ENCODE assay signal across 16 cellular contexts in genomic region chr17:16962804-16963203, GRCh38. TPM values are rescaled to one million over a fixed set of nuclear protein-coding genes. Genes with fewer than 3 reads are reported as not detected.
A peak's percentile ranks its signal among the peaks of the same experiment; 100 is the strongest.
DNase-seq lines count a peak whose midpoint lies in the region; TF ChIP-seq lines count a peak whose summit lies in the region.
"Had no signal": no experiment of that assay in that cellular context is flagged by ENCODE, and none has a peak within 500 bp of the region (broad histone marks: within the 10 kb centered on the region; RNA-seq: fewer than 3 reads in every experiment).

No MANE protein-coding gene starts in this region.

- BruUV-seq in Calu3 (replicated peaks; lab: Mats Ljungman, UMichigan) = no TSS peak

- H2BK15ac ChIP-seq in H9 (ENCODE audit: low read depth, low read length) = no peak overlapping the region

- H2BK5ac ChIP-seq in H9 (ENCODE audit: insufficient read length, low read length) = no peak overlapping the region

- peaks cover 42% of the 10 kb centered on the region for H3K27me3 Mint-ChIP-seq in Calu3 (ENCODE audit: unreplicated experiment)
- H3K27me3 Mint-ChIP-seq in H9 (ENCODE audit: low read depth) = no peaks in the 10 kb centered on the region; the same call in none of the 2 replicates
- H3K27me3 Mint-ChIP-seq in activated naive CD4-positive, alpha-beta T cell treated with anti-CD3 and anti-CD28 coated beads for 36 hours (ENCODE audit: low read depth) = no peaks in the 10 kb centered on the region

- no peak overlapping the region for H3K4ac ChIP-seq in H9 (ENCODE audit: low read depth, low read length)

- no peak overlapping the region for H3K14ac ChIP-seq in H9 (ENCODE audit: insufficient read depth, low read length)

- H2BK12ac ChIP-seq in H9 (ENCODE audit: insufficient read length, low read depth, low read length) = no peak overlapping the region

- peak; percentile 13 for DNase-seq in Calu3
- peak; percentile 31 for DNase-seq in H9
- DNase-seq in RPMI7951 (ENCODE audit: low read depth) = peak; percentile 64
- DNase-seq in kidney tubule cell (ENCODE audit: low spot score) = peak; percentile 17
- DNase-seq in cerebellar nuclear complex (lab: John Stamatoyannopoulos, UW) = no peak
- DNase-seq in OCI-M1 (lab: John Stamatoyannopoulos, UW) = no peak
- no peak for DNase-seq in NCI-H1417 (lab: John Stamatoyannopoulos, UW)
- DNase-seq in activated naive CD4-positive, alpha-beta T cell treated with anti-CD3 and anti-CD28 coated beads for 36 hours = no peak
- DNase-seq: activated CD4-positive, alpha-beta T cell treated with anti-CD3 and anti-CD28 coated beads, Interleukin-2, amount 10 ng/mL, durations not matched to agents 24 days and 14 days; CD8-positive, alpha-beta T cell; NCI-H2029 treated with DMSO at 0.1 percent for 48 hours; substantia nigra had no signal

- H3K4me2 ChIP-seq in H9 (ENCODE audit: insufficient read depth, insufficient read length, low read length) = no peak overlapping the region

- H3K9me3 ChIP-seq in H9 (ENCODE audit: control insufficient read depth, low read depth, low read length) = no peaks in the 10 kb centered on the region

- intact Hi-C loops in Calu3 (cut with micrococcal nuclease; ENCODE audit: unreplicated experiment) = no loop called here
- intact Hi-C loops in activated naive CD4-positive, alpha-beta T cell treated with anti-CD3 and anti-CD28 coated beads for 36 hours (cut with micrococcal nuclease) = no loop called here

- TF ChIP-seq CTCF in Calu3 (IDR thresholded peaks at IDR 0.05; ENCODE audit: unreplicated experiment) (no peak), H9 (conservative IDR thresholded peaks at IDR 0.05) (peak; percentile 22; the same call in 1 of the 3 replicates)

- H3K27ac Mint-ChIP-seq in Calu3 (ENCODE audit: unreplicated experiment) = no peak overlapping the region
- no peak overlapping the region for H3K27ac Mint-ChIP-seq in H9
- no peak overlapping the region for H3K27ac Mint-ChIP-seq in activated naive CD4-positive, alpha-beta T cell treated with anti-CD3 and anti-CD28 coated beads for 36 hours
- H3K27ac Mint-ChIP-seq: activated CD4-positive, alpha-beta T cell treated with anti-CD3 and anti-CD28 coated beads, Interleukin-2, amount 10 ng/mL, durations not matched to agents 24 days and 14 days; brain; CD8-positive, alpha-beta T cell had no signal

- no peak overlapping the region for H2AFZ ChIP-seq in H9 (ENCODE audit: low read length)

- H4K20me1 ChIP-seq in H9 (ENCODE audit: control insufficient read depth, insufficient read depth, insufficient read length) = no peaks in the 10 kb centered on the region

- H3K4me1 Mint-ChIP-seq in Calu3 (ENCODE audit: low read depth, unreplicated experiment) (no peaks in the 10 kb centered on the region), H9 (peaks cover 0 to 6% of the 10 kb centered on the region in 2 experiments; a peak in 1 of 4 replicates)
- no peaks in the 10 kb centered on the region for H3K4me1 Mint-ChIP-seq in activated naive CD4-positive, alpha-beta T cell treated with anti-CD3 and anti-CD28 coated beads for 36 hours (ENCODE audit: low read depth)
- H3K4me1 Mint-ChIP-seq: activated CD4-positive, alpha-beta T cell treated with anti-CD3 and anti-CD28 coated beads, Interleukin-2, amount 10 ng/mL, durations not matched to agents 24 days and 14 days; brain had no signal

- H4K8ac ChIP-seq in H9 (replicated peaks; ENCODE audit: insufficient read length, low read depth, low read length) = no peak overlapping the region

- no peaks in the 10 kb centered on the region for H3K4me1 ChIP-seq in H9 (ENCODE audit: insufficient read depth, low read length)

- no peaks in the 10 kb centered on the region for H3K23me2 ChIP-seq in H9 (ENCODE audit: insufficient read length, low read depth, low read length, poor library complexity, severe bottlenecking)

- no peak overlapping the region for H3T11ph ChIP-seq in H9 (ENCODE audit: low read length)

- no peak overlapping the region for H2BK120ac ChIP-seq in H9 (ENCODE audit: low read depth, low read length, poor library complexity, severe bottlenecking)

- H3K56ac ChIP-seq in H9 (ENCODE audit: insufficient read length, low read depth, low read length) = no peak overlapping the region

- no peaks in the 10 kb centered on the region for H3K79me2 ChIP-seq in H9 (ENCODE audit: insufficient read depth, low read length)

- H3K18ac ChIP-seq in H9 (ENCODE audit: insufficient read length, low read depth, low read length) = no peak overlapping the region

- H3K4me3 Mint-ChIP-seq in Calu3 (ENCODE audit: low read depth, unreplicated experiment) = no peak overlapping the region
- H3K4me3 Mint-ChIP-seq in H9 = no peak overlapping the region
- H3K4me3 Mint-ChIP-seq in activated naive CD4-positive, alpha-beta T cell treated with anti-CD3 and anti-CD28 coated beads for 36 hours = no peak overlapping the region
- H3K4me3 Mint-ChIP-seq: activated CD4-positive, alpha-beta T cell treated with anti-CD3 and anti-CD28 coated beads, Interleukin-2, amount 10 ng/mL, durations not matched to agents 24 days and 14 days; brain; CD8-positive, alpha-beta T cell had no signal

- no peaks in the 10 kb centered on the region for H3K36me3 Mint-ChIP-seq in Calu3 (ENCODE audit: insufficient read depth, unreplicated experiment)
- peaks cover 3 to 11% (median 3%) of the 10 kb centered on the region in 3 experiments; a peak in 5 of 7 replicates for H3K36me3 Mint-ChIP-seq in H9 (ENCODE audit: insufficient read depth in 1 of 3, low read depth in 3 of 3)
- no peaks in the 10 kb centered on the region for H3K36me3 Mint-ChIP-seq in activated naive CD4-positive, alpha-beta T cell treated with anti-CD3 and anti-CD28 coated beads for 36 hours (ENCODE audit: low read depth)
- H3K36me3 Mint-ChIP-seq: brain; CD8-positive, alpha-beta T cell had no signal

- no peak overlapping the region for H4K5ac ChIP-seq in H9 (ENCODE audit: insufficient read length, low read depth, low read length)

- WGBS in H9 (ENCODE audit: extremely low coverage, insufficient read length, low lambda C conversion rate) = no CpG with 5 or more reads among the region's 7 CpGs

- H3K27me3 ChIP-seq in H9 (ENCODE audit: insufficient read depth, low read length) = no peaks in the 10 kb centered on the region

- H3K79me1 ChIP-seq in H9 (ENCODE audit: insufficient read depth, low read depth, low read length, poor library complexity, severe bottlenecking) = no peaks in the 10 kb centered on the region

- CTCF ChIA-PET in Calu3 (lab: Charles Lee) = no interaction called here
- CTCF ChIA-PET in activated naive CD4-positive, alpha-beta T cell treated with anti-CD3 and anti-CD28 coated beads for 36 hours (lab: Charles Lee) = interaction anchor here (1.0 kb wide), 1 partner anchor 29 kb away, joined by 4 read pairs; no protein-coding TSS in a partner anchor

- H3K23ac ChIP-seq in H9 (ENCODE audit: insufficient read length, low read depth, low read length) = no peak overlapping the region

- no peak overlapping the region for H2AK5ac ChIP-seq in H9 (ENCODE audit: insufficient read length, low read length)

- no peak overlapping the region for H3K27ac ChIP-seq in H9 (ENCODE audit: insufficient read length, low read depth, low read length)

- H3K9ac ChIP-seq in H9 (ENCODE audit: extremely low read depth, insufficient read length, low read length) = no peak overlapping the region

- H3K9me3 Mint-ChIP-seq in Calu3 (ENCODE audit: low read depth, unreplicated experiment) (peaks cover 4% of the 10 kb centered on the region), H9 (peaks cover 25 to 28% of the 10 kb centered on the region in 2 experiments)
- no peaks in the 10 kb centered on the region for H3K9me3 Mint-ChIP-seq in activated naive CD4-positive, alpha-beta T cell treated with anti-CD3 and anti-CD28 coated beads for 36 hours
- H3K9me3 Mint-ChIP-seq: activated CD4-positive, alpha-beta T cell treated with anti-CD3 and anti-CD28 coated beads, Interleukin-2, amount 10 ng/mL, durations not matched to agents 24 days and 14 days; CD8-positive, alpha-beta T cell had no signal

- H2BK20ac ChIP-seq in H9 (ENCODE audit: low read depth, low read length, poor library complexity, severe bottlenecking) = no peak overlapping the region

- no peak overlapping the region for H4K91ac ChIP-seq in H9 (ENCODE audit: insufficient read length, low read depth, low read length)

RNA-seq across cellular contexts. Expression of gene TNFRSF13B, which starts 9.1 kb away (rescaled TPM):
- total RNA-seq in Calu3 (2022) = not detected in 2 replicates
- total RNA-seq in H9 (2021) = 0.11 and 0.28 TPM in 2 replicates
- total RNA-seq in RPMI7951 (2014; rRNA removed; shearing (Covaris generic)) = not detected in 2 replicates
- total RNA-seq in activated naive CD4-positive, alpha-beta T cell treated with anti-CD3 and anti-CD28 coated beads for 36 hours = not detected
- total RNA-seq: activated CD4-positive, alpha-beta T cell treated with anti-CD3 and anti-CD28 coated beads, Interleukin-2, amount 10 ng/mL, durations not matched to agents 24 days and 14 days; CD8-positive, alpha-beta T cell; H1; left lobe of liver; skeletal muscle tissue had no signal

Comparison
In these comparisons a context has a peak if more than half of its experiments do, and no peak if none do; other contexts are left out.
1. DNase-seq: peak in Calu3 (single experiment), H9 (single experiment), RPMI7951 (single experiment) and kidney tubule cell (single experiment); none in cerebellar nuclear complex (0 of 2), OCI-M1 (single experiment), NCI-H1417 (0 of 3) and activated naive CD4-positive, alpha-beta T cell treated with anti-CD3 and anti-CD28 coated beads for 36 hours (single experiment).